In genomic region chr5:18736051-18736398, GRCh38 we compare ENCODE assay signal across 20 cellular contexts.
A peak's percentile ranks its signal among the peaks of the same experiment; 100 is the strongest.
DNase-seq lines count a peak whose midpoint lies in the region; ATAC-seq and TF ChIP-seq lines count a peak whose summit lies in the region.
"Had no signal": no experiment of that assay in that cellular context is flagged by ENCODE, and none has a peak within 500 bp of the region (broad histone marks: within the 10 kb centered on the region; RNA-seq: fewer than 3 reads in every experiment).

No MANE protein-coding gene starts in this region.

- peaks cover 15% of the 10 kb centered on the region for H3K36me3 Mint-ChIP-seq in WTC11
- no peaks in the 10 kb centered on the region for H3K36me3 Mint-ChIP-seq in glutamatergic neuron (ENCODE audit: unreplicated experiment)
- peaks cover 6 to 10% (median 10%) of the 10 kb centered on the region in 3 experiments; a peak in 6 of 7 replicates for H3K36me3 Mint-ChIP-seq in H9 (ENCODE audit: insufficient read depth in 1 of 3, low read depth in 3 of 3)

- H3K4me1 ChIP-seq in HAP-1 (peaks cover 12% of the 10 kb centered on the region), iPS-20b (ENCODE audit: insufficient read depth, low read length) (peaks cover 31% of the 10 kb centered on the region), H9 (ENCODE audit: insufficient read depth, low read length) (peaks cover 5% of the 10 kb centered on the region; the same call in 1 of the 2 replicates)
- H3K4me1 ChIP-seq: BE2C, SJSA1 had no signal

- POLR2A ChIA-PET in WTC11 (lab: Charles Lee), result no interaction called here

- H3K4me2 ChIP-seq in H9 (ENCODE audit: insufficient read depth, insufficient read length, low read length), result no peak overlapping the region

- in situ Hi-C loops in HAP-1 (cut with MboI; ENCODE audit: low sequenced_read_pairs), result no loop called here

- H3K9me3 ChIP-seq in HAP-1, result no peaks in the 10 kb centered on the region
- 0 out of 2 replicates have a peak, but pooled peaks cover 3% of the 10 kb centered on the region for H3K9me3 ChIP-seq in iPS-20b (ENCODE audit: insufficient read depth, low read depth, low read length)
- no peaks in the 10 kb centered on the region for H3K9me3 ChIP-seq in H9 (ENCODE audit: control insufficient read depth, low read depth, low read length)
- H3K9me3 ChIP-seq: BE2C, SJSA1 had no signal

- H3K18ac ChIP-seq in H9 (ENCODE audit: insufficient read length, low read depth, low read length), result no peak overlapping the region

- no peaks in the 10 kb centered on the region for H4K20me1 ChIP-seq in H9 (ENCODE audit: control insufficient read depth, insufficient read depth, insufficient read length)

- no peak overlapping the region for H2BK120ac ChIP-seq in H9 (ENCODE audit: low read depth, low read length, poor library complexity, severe bottlenecking)

- peaks cover 15% of the 10 kb centered on the region for H3K9me3 Mint-ChIP-seq in WTC11
- H3K9me3 Mint-ChIP-seq in glutamatergic neuron (ENCODE audit: unreplicated experiment), result peaks cover 2% of the 10 kb centered on the region
- peaks cover 0 to 6% of the 10 kb centered on the region in 2 experiments; a peak in 3 of 5 replicates for H3K9me3 Mint-ChIP-seq in H9

- CTCF ChIA-PET in WTC11 (lab: Charles Lee), result interaction anchor here (0.7 to 0.9 kb wide), 2 partner anchors 342 to 1865 kb away, joined by 3 to 5 read pairs; no protein-coding TSS in a partner anchor

- peak; percentile 41 for DNase-seq in DMS53 (lab: John Stamatoyannopoulos, UW)
- DNase-seq in HAP-1 (ENCODE audit: low spot score in 2 of 2), result peak; percentile 25 to 79
- no peak for DNase-seq in WTC11 (ENCODE audit: low spot score)
- DNase-seq in NCI-H2081 (lab: John Stamatoyannopoulos, UW), result no peak
- no peak for DNase-seq in glutamatergic neuron
- DNase-seq in H9, result no peak
- DNase-seq: BE2C, GF-D8, NCI-H1092, NCI-H1436 treated with DMSO at 0.1 percent for 48 hours, NCI-H2029, NCI-H2171 treated with DMSO at 0.1 percent for 48 hours, NCI-H524 treated with DMSO at 0.1 percent for 48 hours, OCI-M1 had no signal

- ATAC-seq in WTC11 (peak; percentile 38), HG02885 (IDR thresholded peaks at IDR 0.05; ENCODE audit: poor library complexity, unreplicated experiment) (no peak)
- ATAC-seq: HepG2, K562, Right ventricle myocardium inferior had no signal

- no peak overlapping the region for H2BK5ac ChIP-seq in H9 (ENCODE audit: insufficient read length, low read length)

- H2BK20ac ChIP-seq in H9 (ENCODE audit: low read depth, low read length, poor library complexity, severe bottlenecking), result no peak overlapping the region

- no peaks in the 10 kb centered on the region for H3K79me1 ChIP-seq in H9 (ENCODE audit: insufficient read depth, low read depth, low read length, poor library complexity, severe bottlenecking)

- no peak overlapping the region for H3T11ph ChIP-seq in H9 (ENCODE audit: low read length)

- H3K27me3 Mint-ChIP-seq in WTC11 (ENCODE audit: low read depth), result peaks cover 5% of the 10 kb centered on the region; the same call in 1 of the 2 replicates
- no peaks in the 10 kb centered on the region for H3K27me3 Mint-ChIP-seq in glutamatergic neuron (ENCODE audit: unreplicated experiment)
- no peaks in the 10 kb centered on the region for H3K27me3 Mint-ChIP-seq in H9 (ENCODE audit: low read depth)

- H3K4me3 ChIP-seq in HAP-1 (no peak overlapping the region), iPS-20b (ENCODE audit: low read length) (peak overlapping the region; percentile 30; the same call in 1 of the 2 replicates)
- H3K4me3 ChIP-seq: K562, SJSA1 had no signal

- H3K23me2 ChIP-seq in H9 (ENCODE audit: insufficient read length, low read depth, low read length, poor library complexity, severe bottlenecking), result no peaks in the 10 kb centered on the region

- H2BK15ac ChIP-seq in H9 (ENCODE audit: low read depth, low read length), result no peak overlapping the region

- TF ChIP-seq CTCF in WTC11 (IDR thresholded peaks at IDR 0.05), result no peak
- no peak for TF ChIP-seq CTCF in glutamatergic neuron (IDR thresholded peaks at IDR 0.05; ENCODE audit: partially characterized antibody, unreplicated experiment)
- no peak for TF ChIP-seq CTCF in H9 (conservative IDR thresholded peaks at IDR 0.05)

- H3K27ac ChIP-seq in iPS-20b (ENCODE audit: low read length) (no peak overlapping the region), H9 (ENCODE audit: insufficient read length, low read depth, low read length) (no peak overlapping the region)
- H3K27ac ChIP-seq: SJSA1 had no signal

- WGBS in H9 (ENCODE audit: extremely low coverage, insufficient read length, low lambda C conversion rate), result no CpG with 5 or more reads among the region's 2 CpGs

- no peak overlapping the region for H3K14ac ChIP-seq in H9 (ENCODE audit: insufficient read depth, low read length)

- H3K27ac Mint-ChIP-seq in WTC11, result peak overlapping the region; percentile 67
- H3K27ac Mint-ChIP-seq in glutamatergic neuron (ENCODE audit: unreplicated experiment), result no peak overlapping the region
- H3K27ac Mint-ChIP-seq in H9, result peak overlapping the region in 1 of 3 experiments; percentile 36; a peak in 4 of 7 replicates

- no peak overlapping the region for H2AK5ac ChIP-seq in H9 (ENCODE audit: insufficient read length, low read length)

- no peaks in the 10 kb centered on the region for H3K36me3 ChIP-seq in HAP-1 (replicated peaks)
- 0 out of 2 replicates have a peak, but pooled peaks cover 5% of the 10 kb centered on the region for H3K36me3 ChIP-seq in iPS-20b (ENCODE audit: insufficient read depth, low read depth, low read length)
- H3K36me3 ChIP-seq: BE2C, SJSA1 had no signal

- no peak overlapping the region for H4K91ac ChIP-seq in H9 (ENCODE audit: insufficient read length, low read depth, low read length)

- H3K9ac ChIP-seq in iPS-20b (ENCODE audit: low read depth, low read length), result no peak overlapping the region
- H3K9ac ChIP-seq in H9 (ENCODE audit: extremely low read depth, insufficient read length, low read length), result no peak overlapping the region

- H3K56ac ChIP-seq in H9 (ENCODE audit: insufficient read length, low read depth, low read length), result no peak overlapping the region

- H2AFZ ChIP-seq in H9 (ENCODE audit: low read length), result no peak overlapping the region

- H3K4me1 Mint-ChIP-seq in WTC11 (peaks cover 56% of the 10 kb centered on the region), glutamatergic neuron (ENCODE audit: low read depth, unreplicated experiment) (no peaks in the 10 kb centered on the region), H9 (peaks cover 31 to 45% of the 10 kb centered on the region in 2 experiments)

- H3K27me3 ChIP-seq in HAP-1 (ENCODE audit: low read depth) (no peaks in the 10 kb centered on the region), iPS-20b (ENCODE audit: insufficient read depth, low read length) (no peaks in the 10 kb centered on the region), H9 (ENCODE audit: insufficient read depth, low read length) (no peaks in the 10 kb centered on the region)
- H3K27me3 ChIP-seq: BE2C, SJSA1 had no signal

- H4K5ac ChIP-seq in H9 (ENCODE audit: insufficient read length, low read depth, low read length), result no peak overlapping the region

- H3K23ac ChIP-seq in H9 (ENCODE audit: insufficient read length, low read depth, low read length), result no peak overlapping the region

- peak overlapping the region; percentile 38 for H3K4me3 Mint-ChIP-seq in WTC11
- no peak overlapping the region for H3K4me3 Mint-ChIP-seq in glutamatergic neuron (ENCODE audit: unreplicated experiment)
- H3K4me3 Mint-ChIP-seq in H9, result peak overlapping the region in 1 of 2 experiments; percentile 0; a peak in 1 of 5 replicates

- H4K8ac ChIP-seq in H9 (replicated peaks; ENCODE audit: insufficient read length, low read depth, low read length), result no peak overlapping the region

- no peak overlapping the region for H3K4ac ChIP-seq in H9 (ENCODE audit: low read depth, low read length)

- H2BK12ac ChIP-seq in H9 (ENCODE audit: insufficient read length, low read depth, low read length), result no peak overlapping the region

- no peaks in the 10 kb centered on the region for H3K79me2 ChIP-seq in H9 (ENCODE audit: insufficient read depth, low read length)

TF ChIP-seq in WTC11, 78 proteins besides CTCF, POLR2A, EP300 and RAD21 (continues in another document):
- TF ChIP-seq PRDM15 (CRISPR knock-in tag; IDR thresholded peaks at IDR 0.05) (no peak), ELF4 (CRISPR knock-in tag; IDR thresholded peaks at IDR 0.05; ENCODE audit: low read depth) (no peak), JAZF1 (CRISPR knock-in tag; IDR thresholded peaks at IDR 0.05) (0 out of 2 replicates have a peak, but pooled peaks have one; percentile 59), FOXK1 (CRISPR knock-in tag; IDR thresholded peaks at IDR 0.05) (peak; percentile 72)

Comparison
In these comparisons a context has a peak if more than half of its experiments do, and no peak if none do; other contexts are left out.
1. DNase-seq: peak in DMS53 (single experiment) and HAP-1 (2 of 2); none in WTC11 (single experiment), NCI-H2081 (0 of 2), glutamatergic neuron (single experiment) and H9 (single experiment).